In the genomic region with DNA sequence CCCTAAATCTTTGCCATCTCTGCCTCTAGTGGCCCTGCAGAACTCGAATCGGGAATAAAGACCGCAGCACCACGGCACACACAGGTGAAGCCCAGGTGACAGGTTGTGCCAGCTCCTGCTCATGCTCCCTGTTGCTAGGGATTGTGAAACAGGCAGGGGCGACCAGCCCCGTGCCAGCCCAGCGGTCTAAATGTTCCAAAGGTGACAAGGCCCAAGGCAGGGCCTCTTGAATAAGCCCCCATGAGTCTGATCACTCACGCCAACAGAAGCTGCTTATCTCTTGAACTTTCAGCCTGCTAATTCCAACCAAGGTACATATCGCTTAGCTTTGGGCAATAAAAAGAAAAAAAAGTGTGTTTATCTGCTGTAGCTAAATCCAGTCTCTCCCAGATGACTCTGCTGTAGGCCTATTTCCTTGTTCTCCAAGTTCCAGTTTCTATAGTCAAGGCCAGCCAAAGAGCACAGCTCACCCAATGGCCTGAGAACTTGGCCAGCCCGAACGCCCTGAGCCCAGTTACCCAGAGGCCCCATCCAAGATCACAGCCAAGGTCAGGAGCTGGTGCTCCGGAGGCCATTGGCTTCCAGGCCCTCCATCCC, we compare ENCODE assay signal across 1 cellular context.
TF ChIP-seq lines count a peak whose summit lies in the region.

No MANE protein-coding gene starts in this region.

TF ChIP-seq in HepG2, 621 proteins besides CTCF, POLR2A, EP300 and RAD21 (continued from another document and continues in another):
- TF ChIP-seq, protein P1, sequence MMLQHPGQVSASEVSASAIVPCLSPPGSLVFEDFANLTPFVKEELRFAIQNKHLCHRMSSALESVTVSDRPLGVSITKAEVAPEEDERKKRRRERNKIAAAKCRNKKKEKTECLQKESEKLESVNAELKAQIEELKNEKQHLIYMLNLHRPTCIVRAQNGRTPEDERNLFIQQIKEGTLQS (CRISPR knock-in tag; IDR thresholded peaks at IDR 0.05), result no peak
- TF ChIP-seq DPF2 (CRISPR knock-in tag; IDR thresholded peaks at IDR 0.05; ENCODE audit: borderline replicate concordance, low read depth), result peak; percentile 50; the same call in 1 of the 2 replicates
- TF ChIP-seq, protein P2, sequence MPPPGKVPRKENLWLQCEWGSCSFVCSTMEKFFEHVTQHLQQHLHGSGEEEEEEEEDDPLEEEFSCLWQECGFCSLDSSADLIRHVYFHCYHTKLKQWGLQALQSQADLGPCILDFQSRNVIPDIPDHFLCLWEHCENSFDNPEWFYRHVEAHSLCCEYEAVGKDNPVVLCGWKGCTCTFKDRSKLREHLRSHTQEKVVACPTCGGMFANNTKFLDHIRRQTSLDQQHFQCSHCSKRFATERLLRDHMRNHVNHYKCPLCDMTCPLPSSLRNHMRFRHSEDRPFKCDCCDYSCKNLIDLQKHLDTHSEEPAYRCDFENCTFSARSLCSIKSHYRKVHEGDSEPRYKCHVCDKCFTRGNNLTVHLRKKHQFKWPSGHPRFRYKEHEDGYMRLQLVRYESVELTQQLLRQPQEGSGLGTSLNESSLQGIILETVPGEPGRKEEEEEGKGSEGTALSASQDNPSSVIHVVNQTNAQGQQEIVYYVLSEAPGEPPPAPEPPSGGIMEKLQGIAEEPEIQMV (CRISPR knock-in tag; IDR thresholded peaks at IDR 0.05; ENCODE audit: low read depth), result no peak
- TF ChIP-seq, protein P3, sequence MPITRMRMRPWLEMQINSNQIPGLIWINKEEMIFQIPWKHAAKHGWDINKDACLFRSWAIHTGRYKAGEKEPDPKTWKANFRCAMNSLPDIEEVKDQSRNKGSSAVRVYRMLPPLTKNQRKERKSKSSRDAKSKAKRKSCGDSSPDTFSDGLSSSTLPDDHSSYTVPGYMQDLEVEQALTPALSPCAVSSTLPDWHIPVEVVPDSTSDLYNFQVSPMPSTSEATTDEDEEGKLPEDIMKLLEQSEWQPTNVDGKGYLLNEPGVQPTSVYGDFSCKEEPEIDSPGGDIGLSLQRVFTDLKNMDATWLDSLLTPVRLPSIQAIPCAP (CRISPR knock-in tag; IDR thresholded peaks at IDR 0.05; ENCODE audit: low read depth), result no peak
- TF ChIP-seq MTF2 (CRISPR knock-in tag; IDR thresholded peaks at IDR 0.05; ENCODE audit: borderline replicate concordance), result no peak
- no peak for TF ChIP-seq RAD51 (IDR thresholded peaks at IDR 0.05; ENCODE audit: borderline replicate concordance)
- TF ChIP-seq, protein P4, sequence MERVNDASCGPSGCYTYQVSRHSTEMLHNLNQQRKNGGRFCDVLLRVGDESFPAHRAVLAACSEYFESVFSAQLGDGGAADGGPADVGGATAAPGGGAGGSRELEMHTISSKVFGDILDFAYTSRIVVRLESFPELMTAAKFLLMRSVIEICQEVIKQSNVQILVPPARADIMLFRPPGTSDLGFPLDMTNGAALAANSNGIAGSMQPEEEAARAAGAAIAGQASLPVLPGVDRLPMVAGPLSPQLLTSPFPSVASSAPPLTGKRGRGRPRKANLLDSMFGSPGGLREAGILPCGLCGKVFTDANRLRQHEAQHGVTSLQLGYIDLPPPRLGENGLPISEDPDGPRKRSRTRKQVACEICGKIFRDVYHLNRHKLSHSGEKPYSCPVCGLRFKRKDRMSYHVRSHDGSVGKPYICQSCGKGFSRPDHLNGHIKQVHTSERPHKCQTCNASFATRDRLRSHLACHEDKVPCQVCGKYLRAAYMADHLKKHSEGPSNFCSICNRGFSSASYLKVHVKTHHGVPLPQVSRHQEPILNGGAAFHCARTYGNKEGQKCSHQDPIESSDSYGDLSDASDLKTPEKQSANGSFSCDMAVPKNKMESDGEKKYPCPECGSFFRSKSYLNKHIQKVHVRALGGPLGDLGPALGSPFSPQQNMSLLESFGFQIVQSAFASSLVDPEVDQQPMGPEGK (CRISPR knock-in tag; IDR thresholded peaks at IDR 0.05), result peak; percentile 40
- TF ChIP-seq ELF3 (CRISPR knock-in tag; IDR thresholded peaks at IDR 0.05), result peak; percentile 83
- TF ChIP-seq ZFY (CRISPR knock-in tag; IDR thresholded peaks at IDR 0.05), result peak; percentile 38; the same call in 1 of the 2 replicates
- TF ChIP-seq NFRKB (IDR thresholded peaks at IDR 0.05), result no peak
- TF ChIP-seq ZNF292 (CRISPR knock-in tag; IDR thresholded peaks at IDR 0.05; ENCODE audit: borderline replicate concordance, low read depth), result 0 out of 2 replicates have a peak, but pooled peaks have one; percentile 40
- TF ChIP-seq ZNF672 (CRISPR knock-in tag; IDR thresholded peaks at IDR 0.05), result no peak
- TF ChIP-seq NCOR1 (IDR thresholded peaks at IDR 0.05; ENCODE audit: borderline replicate concordance, low read length), result peak; percentile 58; the same call in 1 of the 2 replicates
- TF ChIP-seq, protein P5, sequence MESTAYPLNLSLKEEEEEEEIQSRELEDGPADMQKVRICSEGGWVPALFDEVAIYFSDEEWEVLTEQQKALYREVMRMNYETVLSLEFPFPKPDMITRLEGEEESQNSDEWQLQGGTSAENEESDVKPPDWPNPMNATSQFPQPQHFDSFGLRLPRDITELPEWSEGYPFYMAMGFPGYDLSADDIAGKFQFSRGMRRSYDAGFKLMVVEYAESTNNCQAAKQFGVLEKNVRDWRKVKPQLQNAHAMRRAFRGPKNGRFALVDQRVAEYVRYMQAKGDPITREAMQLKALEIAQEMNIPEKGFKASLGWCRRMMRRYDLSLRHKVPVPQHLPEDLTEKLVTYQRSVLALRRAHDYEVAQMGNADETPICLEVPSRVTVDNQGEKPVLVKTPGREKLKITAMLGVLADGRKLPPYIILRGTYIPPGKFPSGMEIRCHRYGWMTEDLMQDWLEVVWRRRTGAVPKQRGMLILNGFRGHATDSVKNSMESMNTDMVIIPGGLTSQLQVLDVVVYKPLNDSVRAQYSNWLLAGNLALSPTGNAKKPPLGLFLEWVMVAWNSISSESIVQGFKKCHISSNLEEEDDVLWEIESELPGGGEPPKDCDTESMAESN (CRISPR knock-in tag; conservative IDR thresholded peaks at IDR 0.05), result 0 out of 2 replicates have a peak, but pooled peaks have one; percentile 56
- TF ChIP-seq HNF4G (IDR thresholded peaks at IDR 0.05; ENCODE audit: borderline replicate concordance, low read depth, low read length), result peak; percentile 50; the same call in 1 of the 2 replicates
- TF ChIP-seq HNF4G (CRISPR knock-in tag; IDR thresholded peaks at IDR 0.05; ENCODE audit: borderline replicate concordance, low read depth), result no peak
- TF ChIP-seq ATRX (CRISPR knock-in tag; IDR thresholded peaks at IDR 0.05; ENCODE audit: borderline replicate concordance), result no peak
- TF ChIP-seq, protein P6, sequence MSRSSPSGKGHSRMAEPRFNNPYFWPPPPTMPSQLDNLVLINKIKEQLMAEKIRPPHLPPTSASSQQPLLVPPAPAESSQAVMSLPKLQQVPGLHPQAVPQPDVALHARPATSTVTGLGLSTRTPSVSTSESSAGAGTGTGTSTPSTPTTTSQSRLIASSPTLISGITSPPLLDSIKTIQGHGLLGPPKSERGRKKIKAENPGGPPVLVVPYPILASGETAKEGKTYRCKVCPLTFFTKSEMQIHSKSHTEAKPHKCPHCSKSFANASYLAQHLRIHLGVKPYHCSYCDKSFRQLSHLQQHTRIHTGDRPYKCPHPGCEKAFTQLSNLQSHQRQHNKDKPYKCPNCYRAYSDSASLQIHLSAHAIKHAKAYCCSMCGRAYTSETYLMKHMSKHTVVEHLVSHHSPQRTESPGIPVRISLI (CRISPR knock-in tag; IDR thresholded peaks at IDR 0.05; ENCODE audit: borderline replicate concordance), result peak; percentile 86
- TF ChIP-seq ZNF264 (CRISPR knock-in tag; IDR thresholded peaks at IDR 0.05), result no peak
- TF ChIP-seq CEBPG (CRISPR knock-in tag; IDR thresholded peaks at IDR 0.05), result peak; percentile 73
- 0 out of 2 replicates have a peak, but pooled peaks have one; percentile 16 for TF ChIP-seq NR2F6 (IDR thresholded peaks at IDR 0.05)
- TF ChIP-seq NR2F6 (CRISPR knock-in tag; IDR thresholded peaks at IDR 0.05), result no peak
- TF ChIP-seq, protein P7, sequence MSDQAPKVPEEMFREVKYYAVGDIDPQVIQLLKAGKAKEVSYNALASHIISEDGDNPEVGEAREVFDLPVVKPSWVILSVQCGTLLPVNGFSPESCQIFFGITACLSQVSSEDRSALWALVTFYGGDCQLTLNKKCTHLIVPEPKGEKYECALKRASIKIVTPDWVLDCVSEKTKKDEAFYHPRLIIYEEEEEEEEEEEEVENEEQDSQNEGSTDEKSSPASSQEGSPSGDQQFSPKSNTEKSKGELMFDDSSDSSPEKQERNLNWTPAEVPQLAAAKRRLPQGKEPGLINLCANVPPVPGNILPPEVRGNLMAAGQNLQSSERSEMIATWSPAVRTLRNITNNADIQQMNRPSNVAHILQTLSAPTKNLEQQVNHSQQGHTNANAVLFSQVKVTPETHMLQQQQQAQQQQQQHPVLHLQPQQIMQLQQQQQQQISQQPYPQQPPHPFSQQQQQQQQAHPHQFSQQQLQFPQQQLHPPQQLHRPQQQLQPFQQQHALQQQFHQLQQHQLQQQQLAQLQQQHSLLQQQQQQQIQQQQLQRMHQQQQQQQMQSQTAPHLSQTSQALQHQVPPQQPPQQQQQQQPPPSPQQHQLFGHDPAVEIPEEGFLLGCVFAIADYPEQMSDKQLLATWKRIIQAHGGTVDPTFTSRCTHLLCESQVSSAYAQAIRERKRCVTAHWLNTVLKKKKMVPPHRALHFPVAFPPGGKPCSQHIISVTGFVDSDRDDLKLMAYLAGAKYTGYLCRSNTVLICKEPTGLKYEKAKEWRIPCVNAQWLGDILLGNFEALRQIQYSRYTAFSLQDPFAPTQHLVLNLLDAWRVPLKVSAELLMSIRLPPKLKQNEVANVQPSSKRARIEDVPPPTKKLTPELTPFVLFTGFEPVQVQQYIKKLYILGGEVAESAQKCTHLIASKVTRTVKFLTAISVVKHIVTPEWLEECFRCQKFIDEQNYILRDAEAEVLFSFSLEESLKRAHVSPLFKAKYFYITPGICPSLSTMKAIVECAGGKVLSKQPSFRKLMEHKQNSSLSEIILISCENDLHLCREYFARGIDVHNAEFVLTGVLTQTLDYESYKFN (CRISPR knock-in tag; conservative IDR thresholded peaks at IDR 0.05), result peak; percentile 77
- no peak for TF ChIP-seq ZNF337 (CRISPR knock-in tag; IDR thresholded peaks at IDR 0.05; ENCODE audit: borderline replicate concordance, low read depth)
- TF ChIP-seq FOXA3 (CRISPR knock-in tag; IDR thresholded peaks at IDR 0.05), result 0 out of 2 replicates have a peak, but pooled peaks have one; percentile 5
- TF ChIP-seq SOX5 (CRISPR knock-in tag; IDR thresholded peaks at IDR 0.05; ENCODE audit: borderline replicate concordance), result peak; percentile 39; the same call in 1 of the 2 replicates
- TF ChIP-seq HCFC1 (IDR thresholded peaks at IDR 0.05; ENCODE audit: low read depth, low read length), result no peak
- peak; percentile 62; the same call in 1 of the 2 replicates for TF ChIP-seq HDAC1 (CRISPR knock-in tag; IDR thresholded peaks at IDR 0.05)
- peak; percentile 58; the same call in 1 of the 2 replicates for TF ChIP-seq MEF2D (CRISPR knock-in tag; IDR thresholded peaks at IDR 0.05)
- 0 out of 2 replicates have a peak, but pooled peaks have one; percentile 46 for TF ChIP-seq PPARG (CRISPR knock-in tag; conservative IDR thresholded peaks at IDR 0.05)
- TF ChIP-seq ZEB1 (IDR thresholded peaks at IDR 0.05; ENCODE audit: insufficient replicate concordance, low read depth), result peak; percentile 77
- no peak for TF ChIP-seq NR1H2 (CRISPR knock-in tag; IDR thresholded peaks at IDR 0.05; ENCODE audit: borderline replicate concordance, low read depth)
- 0 out of 2 replicates have a peak, but pooled peaks have one; percentile 48 for TF ChIP-seq KMT2A (CRISPR knock-in tag; IDR thresholded peaks at IDR 0.05)
- peak; percentile 71; the same call in 1 of the 2 replicates for TF ChIP-seq CEBPB (IDR thresholded peaks at IDR 0.05; ENCODE audit: borderline replicate concordance, low read depth, low read length)
- TF ChIP-seq DNMT3B (CRISPR knock-in tag; conservative IDR thresholded peaks at IDR 0.05), result no peak
- peak; percentile 48 for TF ChIP-seq SAP130 (CRISPR knock-in tag; IDR thresholded peaks at IDR 0.05; ENCODE audit: low read depth)
- TF ChIP-seq ARNT (IDR thresholded peaks at IDR 0.05), result no peak
- TF ChIP-seq SRSF9 (IDR thresholded peaks at IDR 0.05; ENCODE audit: borderline replicate concordance, insufficient read depth, low read depth, low read length, poor library complexity, severe bottlenecking), result no peak
- TF ChIP-seq, protein P8, sequence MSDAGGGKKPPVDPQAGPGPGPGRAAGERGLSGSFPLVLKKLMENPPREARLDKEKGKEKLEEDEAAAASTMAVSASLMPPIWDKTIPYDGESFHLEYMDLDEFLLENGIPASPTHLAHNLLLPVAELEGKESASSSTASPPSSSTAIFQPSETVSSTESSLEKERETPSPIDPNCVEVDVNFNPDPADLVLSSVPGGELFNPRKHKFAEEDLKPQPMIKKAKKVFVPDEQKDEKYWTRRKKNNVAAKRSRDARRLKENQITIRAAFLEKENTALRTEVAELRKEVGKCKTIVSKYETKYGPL (CRISPR knock-in tag; IDR thresholded peaks at IDR 0.05), result no peak
- TF ChIP-seq, protein P9, sequence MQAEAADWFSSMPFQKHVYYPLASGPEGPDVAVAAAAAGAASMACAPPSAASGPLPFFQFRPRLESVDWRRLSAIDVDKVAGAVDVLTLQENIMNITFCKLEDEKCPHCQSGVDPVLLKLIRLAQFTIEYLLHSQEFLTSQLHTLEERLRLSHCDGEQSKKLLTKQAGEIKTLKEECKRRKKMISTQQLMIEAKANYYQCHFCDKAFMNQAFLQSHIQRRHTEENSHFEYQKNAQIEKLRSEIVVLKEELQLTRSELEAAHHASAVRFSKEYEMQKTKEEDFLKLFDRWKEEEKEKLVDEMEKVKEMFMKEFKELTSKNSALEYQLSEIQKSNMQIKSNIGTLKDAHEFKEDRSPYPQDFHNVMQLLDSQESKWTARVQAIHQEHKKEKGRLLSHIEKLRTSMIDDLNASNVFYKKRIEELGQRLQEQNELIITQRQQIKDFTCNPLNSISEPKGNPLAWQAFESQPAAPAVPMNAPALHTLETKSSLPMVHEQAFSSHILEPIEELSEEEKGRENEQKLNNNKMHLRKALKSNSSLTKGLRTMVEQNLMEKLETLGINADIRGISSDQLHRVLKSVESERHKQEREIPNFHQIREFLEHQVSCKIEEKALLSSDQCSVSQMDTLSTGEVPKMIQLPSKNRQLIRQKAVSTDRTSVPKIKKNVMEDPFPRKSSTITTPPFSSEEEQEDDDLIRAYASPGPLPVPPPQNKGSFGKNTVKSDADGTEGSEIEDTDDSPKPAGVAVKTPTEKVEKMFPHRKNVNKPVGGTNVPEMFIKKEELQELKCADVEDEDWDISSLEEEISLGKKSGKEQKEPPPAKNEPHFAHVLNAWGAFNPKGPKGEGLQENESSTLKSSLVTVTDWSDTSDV (CRISPR knock-in tag; IDR thresholded peaks at IDR 0.05), result no peak
